In the genomic region with DNA sequence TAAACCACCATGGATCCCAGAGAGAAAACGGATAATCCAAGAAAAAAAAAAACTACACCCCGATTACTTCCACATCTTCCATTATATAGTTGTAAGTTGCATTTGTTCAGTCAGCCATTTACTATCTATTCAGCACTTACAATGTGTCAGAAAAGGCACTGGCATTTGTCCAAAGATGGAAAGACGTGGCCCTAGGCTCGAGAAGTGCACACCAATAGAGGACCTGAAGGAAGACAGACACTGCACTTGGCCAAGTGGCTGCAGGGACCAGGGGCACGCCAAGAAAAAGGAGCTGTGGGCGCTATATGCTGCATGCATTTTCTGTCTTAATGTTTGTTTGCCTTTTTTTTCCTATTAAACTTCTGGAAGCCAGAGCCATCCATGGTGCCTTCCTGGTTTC, we compare ENCODE assay signal across 9 cellular contexts.
"Had no signal": no experiment of that assay in that cellular context is flagged by ENCODE, and none has a peak within 500 bp of the region (broad histone marks: within the 10 kb centered on the region; RNA-seq: fewer than 3 reads in every experiment).

No MANE protein-coding gene starts in this region.

- H3K4me3 ChIP-seq: thoracic aorta had no signal

- H3K9me3 ChIP-seq: thoracic aorta had no signal

- H3K4me1 ChIP-seq: parathyroid adenoma had no signal

- H3K4me3 Mint-ChIP-seq: activated naive CD8-positive, alpha-beta T cell treated with anti-CD3 and anti-CD28 coated beads for 36 hours; activated T-cell treated with anti-CD3 and anti-CD28 coated beads, Interleukin-2, amount 50 U/mL, for 4 hours; stimulated activated naive CD8-positive, alpha-beta T cell treated with anti-CD3 and anti-CD28 coated beads, Interleukin-15, amount 100 ng/mL, for 72 hours had no signal

- FAIRE-seq: frontal cortex had no signal

- H3K79me2 ChIP-seq: parathyroid adenoma had no signal

- H3K9ac ChIP-seq: parathyroid adenoma had no signal

- H3K27ac Mint-ChIP-seq: activated naive CD8-positive, alpha-beta T cell treated with anti-CD3 and anti-CD28 coated beads for 36 hours; stimulated activated naive CD8-positive, alpha-beta T cell treated with anti-CD3 and anti-CD28 coated beads, Interleukin-15, amount 100 ng/mL, for 72 hours had no signal

- H2AFZ ChIP-seq: parathyroid adenoma had no signal

- H3K36me3 ChIP-seq: thoracic aorta had no signal

- DNase-seq: activated gamma-delta T cell; activated naive CD8-positive, alpha-beta T cell treated with anti-CD3 and anti-CD28 coated beads for 36 hours; activated T-cell treated with anti-CD3 and anti-CD28 coated beads, Interleukin-2, amount 50 U/mL, for 4 hours; anterior cingulate cortex; stimulated activated CD4-positive, alpha-beta T cell treated with anti-CD3 and anti-CD28 coated beads, Interleukin-4, amount 100 ng/mL, for 4 hours; stimulated activated naive CD8-positive, alpha-beta T cell treated with anti-CD3 and anti-CD28 coated beads, Interleukin-15, amount 100 ng/mL, for 72 hours had no signal

- H3K27ac ChIP-seq: parathyroid adenoma had no signal

- ATAC-seq: activated T-cell treated with anti-CD3 and anti-CD28 coated beads, Interleukin-2, amount 50 U/mL, for 4 hours; stimulated activated naive CD8-positive, alpha-beta T cell treated with anti-CD3 and anti-CD28 coated beads, Interleukin-15, amount 100 ng/mL, for 72 hours had no signal

- H3K27me3 Mint-ChIP-seq: activated naive CD8-positive, alpha-beta T cell treated with anti-CD3 and anti-CD28 coated beads for 36 hours; stimulated activated naive CD8-positive, alpha-beta T cell treated with anti-CD3 and anti-CD28 coated beads, Interleukin-15, amount 100 ng/mL, for 72 hours had no signal

- H3K36me3 Mint-ChIP-seq: activated naive CD8-positive, alpha-beta T cell treated with anti-CD3 and anti-CD28 coated beads for 36 hours had no signal

- H3K9me3 Mint-ChIP-seq: activated naive CD8-positive, alpha-beta T cell treated with anti-CD3 and anti-CD28 coated beads for 36 hours; activated T-cell treated with anti-CD3 and anti-CD28 coated beads, Interleukin-2, amount 50 U/mL, for 4 hours; stimulated activated naive CD8-positive, alpha-beta T cell treated with anti-CD3 and anti-CD28 coated beads, Interleukin-15, amount 100 ng/mL, for 72 hours had no signal
